Comparison of ENCODE assay signal across 8 cellular contexts in the genomic region with DNA sequence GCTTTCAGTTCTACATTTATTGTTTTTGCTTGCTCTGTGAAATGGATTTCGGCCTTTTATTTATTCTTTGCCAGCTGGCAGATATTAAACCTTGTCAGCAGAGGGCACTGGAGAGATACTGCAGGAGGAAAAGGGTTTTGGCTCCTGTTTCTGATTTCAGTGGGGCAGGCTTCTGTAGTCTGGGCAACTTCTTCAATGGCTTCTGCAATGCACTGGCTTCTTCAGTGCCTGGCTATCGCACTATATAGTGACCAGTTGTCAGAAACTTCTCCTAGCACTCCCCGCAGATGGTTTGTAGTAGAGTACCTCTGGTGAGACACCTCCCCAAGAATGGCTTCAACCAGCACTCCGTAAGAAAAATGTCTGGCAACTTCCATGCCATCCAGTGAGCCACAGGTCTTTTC. TPM values are rescaled to one million over a fixed set of nuclear protein-coding genes. Genes with fewer than 3 reads are reported as not detected.
DNase-seq lines count a peak whose midpoint lies in the region; ATAC-seq, FAIRE-seq and TF ChIP-seq lines count a peak whose summit lies in the region.

No MANE protein-coding gene starts in this region.

- in situ Hi-C loops in GM12878 (cut with MboI) = no loop called here

- H3K9me3 ChIP-seq in cardiac muscle cell (ENCODE audit: low read depth) (no peaks in the 10 kb centered on the region), SK-N-MC (ENCODE audit: low read depth, low read length) (no peaks in the 10 kb centered on the region), GM12878 (replicated peaks; ENCODE audit: control insufficient read depth, insufficient read depth, low read length) (no peaks in the 10 kb centered on the region), kidney (ENCODE audit: control insufficient read depth in 1 of 2, low read length in 2 of 2) (no peaks in the 10 kb centered on the region)

- no peaks in the 10 kb centered on the region for H3K27me3 Mint-ChIP-seq in stimulated activated naive CD8-positive, alpha-beta T cell treated with anti-CD3 and anti-CD28 coated beads, Interleukin-15, amount 100 ng/mL, for 72 hours

- 51% methylated on average over 4 of the region's 4 CpGs for WGBS in GM12878 (ENCODE audit: insufficient coverage, insufficient replicate concordance, low lambda C conversion rate, missing lambda C conversion rate)

- H3K79me2 ChIP-seq in GM12878 (ENCODE audit: control insufficient read depth, insufficient read depth, low read length) = peaks cover 19% of the 10 kb centered on the region

- SMC1A ChIA-PET in GM12878 (lab: Charles Lee; ENCODE audit: uncharacterized antibody, unreplicated experiment) = interaction anchor here (0.8 to 1.8 kb wide), 12 partner anchors 9 to 179 kb away, joined by 3 to 19 read pairs (median 4); a partner anchor contains a TSS

- CTCF ChIA-PET in GM12878 (lab: Yijun Ruan, JAX) = interaction anchor here (0.6 to 3.5 kb wide), 32 partner anchors 9 to 261 kb away, joined by 3 to 32 read pairs (median 4); no protein-coding TSS in a partner anchor

- no peak overlapping the region for H3K27ac Mint-ChIP-seq in stimulated activated naive CD8-positive, alpha-beta T cell treated with anti-CD3 and anti-CD28 coated beads, Interleukin-15, amount 100 ng/mL, for 72 hours

- BruUV-seq in GM12878 (replicated peaks; lab: Mats Ljungman, UMichigan) = no TSS peak

- H3K36me3 ChIP-seq in cardiac muscle cell (peaks cover 6% of the 10 kb centered on the region), SK-N-MC (ENCODE audit: insufficient read depth, low read length) (peaks cover 3% of the 10 kb centered on the region), GM12878 (ENCODE audit: control insufficient read depth in 2 of 2, insufficient read depth in 2 of 2, low read length in 1 of 2) (peaks cover 0 to 2% of the 10 kb centered on the region in 2 experiments; a peak in 1 of 4 replicates), kidney (ENCODE audit: control insufficient read depth in 1 of 2, insufficient read depth in 2 of 2, low read length in 2 of 2) (peaks cover 5 to 8% of the 10 kb centered on the region in 2 donors)

- H3K4me3 ChIP-seq in cardiac muscle cell (no peak overlapping the region), SK-N-MC (no peak overlapping the region), GM12878 (no peak overlapping the region), kidney (ENCODE audit: low read length in 2 of 2) (no peak overlapping the region)

- DNase-seq in cardiac muscle cell (ENCODE audit: low read depth in 1 of 2, low spot score in 1 of 2) (peak; percentile 64 to 79), Right ventricle myocardium superior (no peak), NAMALWA (ENCODE audit: low spot score) (peak; percentile 92), SK-N-MC (ENCODE audit: low read depth, low spot score) (peak; percentile 37), GM12878 (ENCODE audit: low read depth, low spot score) (no peak), kidney (no peak)
- peak; percentile 51 to 58 for DNase-seq in stimulated activated naive CD8-positive, alpha-beta T cell treated with anti-CD3 and anti-CD28 coated beads, Interleukin-15, amount 100 ng/mL, for 72 hours

- H3K4me1 ChIP-seq in cardiac muscle cell (ENCODE audit: low read depth) (peaks cover 4% of the 10 kb centered on the region), GM12878 (ENCODE audit: control insufficient read depth, insufficient read depth, low read length) (peaks cover 4% of the 10 kb centered on the region), kidney (ENCODE audit: control insufficient read depth in 1 of 2, insufficient read depth in 1 of 2, low read depth in 1 of 2, low read length in 2 of 2) (peaks cover 9 to 11% of the 10 kb centered on the region in 2 donors)

- H3K27ac ChIP-seq in cardiac muscle cell = no peak overlapping the region
- H3K27ac ChIP-seq in SK-N-MC = peak overlapping the region; percentile 29; the same call in 1 of the 2 replicates
- H3K27ac ChIP-seq in GM12878 (ENCODE audit: control insufficient read depth, insufficient read depth) = no peak overlapping the region
- no peak overlapping the region for H3K27ac ChIP-seq in kidney (ENCODE audit: low read depth in 2 of 2, low read length in 2 of 2)

- FAIRE-seq in GM12878 (lab: Jason Lieb, UNC) = peak; percentile 41
- FAIRE-seq in kidney (lab: Jason Lieb, UNC) = peak; percentile 52

- H3K9me3 Mint-ChIP-seq in stimulated activated naive CD8-positive, alpha-beta T cell treated with anti-CD3 and anti-CD28 coated beads, Interleukin-15, amount 100 ng/mL, for 72 hours = peaks cover 0 to under 1% of the 10 kb centered on the region in 2 donors

- TF ChIP-seq RAD21 in GM12878 (IDR thresholded peaks at IDR 0.05; ENCODE audit: insufficient read depth, low read depth, low read length) = peak; percentile 95

- H3K9ac ChIP-seq in SK-N-MC (ENCODE audit: insufficient read length) (no peak overlapping the region), GM12878 (ENCODE audit: control insufficient read depth, insufficient read depth, low read length) (no peak overlapping the region), kidney (ENCODE audit: low read length in 2 of 2) (no peak overlapping the region)

- RAD21 ChIA-PET in GM12878 (lab: Charles Lee; ENCODE audit: unreplicated experiment) = interaction anchor here (0.9 to 1.8 kb wide), 10 partner anchors 9 to 205 kb away, joined by 3 to 13 read pairs (median 4); a partner anchor contains a TSS

- no peaks in the 10 kb centered on the region for H4K20me1 ChIP-seq in GM12878 (ENCODE audit: control insufficient read depth, insufficient read depth)

- intact Hi-C loops in Right ventricle myocardium superior (cut with DNase I) = loop anchor here (10.0 kb wide), 1 partner anchor 178 kb away; no protein-coding TSS in a partner anchor
- intact Hi-C loops in GM12878 (cut with micrococcal nuclease; ENCODE audit: unreplicated experiment) = loop anchor here (10.0 kb wide), 1 partner anchor 168 kb away; no protein-coding TSS in a partner anchor
- intact Hi-C loops in kidney (cut with DNase I) = no loop called here

- ATAC-seq in Right ventricle myocardium superior (ENCODE audit: poor library complexity) (no peak), GM12878 (peak; percentile 10), HG03097 (IDR thresholded peaks at IDR 0.05; ENCODE audit: low FRiP score, unreplicated experiment) (no peak)
- ATAC-seq in stimulated activated naive CD8-positive, alpha-beta T cell treated with anti-CD3 and anti-CD28 coated beads, Interleukin-15, amount 100 ng/mL, for 72 hours = no peak

- no peak for TF ChIP-seq POLR2A in GM12878 (IDR thresholded peaks at IDR 0.05; ENCODE audit: low read depth, low read length)

- no peak overlapping the region for H2AFZ ChIP-seq in GM12878 (ENCODE audit: control insufficient read depth, low read depth, low read length)

- POLR2A ChIA-PET in GM12878 (lab: Charles Lee) = interaction anchor here (1.2 to 1.4 kb wide), 2 partner anchors 14 to 21 kb away, joined by 3 to 4 read pairs; no protein-coding TSS in a partner anchor

- H3K4me3 Mint-ChIP-seq in stimulated activated naive CD8-positive, alpha-beta T cell treated with anti-CD3 and anti-CD28 coated beads, Interleukin-15, amount 100 ng/mL, for 72 hours = no peak overlapping the region

- TF ChIP-seq EP300 in GM12878 (IDR thresholded peaks at IDR 0.05; ENCODE audit: borderline replicate concordance in 1 of 2, control insufficient read depth in 1 of 2, low read depth in 2 of 2, low read length in 2 of 2) = no peak

- H3K4me2 ChIP-seq in GM12878 (ENCODE audit: control insufficient read depth, insufficient read depth) = no peak overlapping the region

- H3K4me1 Mint-ChIP-seq in stimulated activated naive CD8-positive, alpha-beta T cell treated with anti-CD3 and anti-CD28 coated beads, Interleukin-15, amount 100 ng/mL, for 72 hours = peaks cover 34% of the 10 kb centered on the region

- TF ChIP-seq CTCF in cardiac muscle cell (IDR thresholded peaks at IDR 0.05; ENCODE audit: low read depth, low read length) (peak; percentile 71), GM12878 (IDR thresholded peaks at IDR 0.05 in 2 of 3, conservative IDR thresholded peaks at IDR 0.05 in 1 of 3; ENCODE audit: control insufficient read depth in 2 of 3, extremely low read depth in 1 of 3, insufficient read depth in 1 of 3, low read depth in 3 of 3, low read length in 3 of 3) (peak; percentile 70 to 88 (median 78)), kidney (IDR thresholded peaks at IDR 0.05; ENCODE audit: borderline replicate concordance, extremely low read depth, insufficient read depth) (peak; percentile 77)

- H3K27me3 ChIP-seq in cardiac muscle cell = no peaks in the 10 kb centered on the region
- no peaks in the 10 kb centered on the region for H3K27me3 ChIP-seq in GM12878 (replicated peaks in 1 of 2; ENCODE audit: control insufficient read depth in 2 of 2, insufficient read depth in 2 of 2, low read length in 1 of 2)

RNA-seq across cellular contexts. Expression of a gene that starts 3.2 kb away (rescaled TPM):
- 15.7 and 19.3 TPM in 2 replicates for total RNA-seq in cardiac muscle cell
- 29.4 and 29.9 TPM in 2 replicates for polyA plus RNA-seq in cardiac muscle cell
- 26.2 TPM for total RNA-seq in Right ventricle myocardium superior
- 106 and 126 TPM in 2 replicates for total RNA-seq in GM12878 (2013; cell fraction: nucleolus; rRNA removed)
- total RNA-seq in GM12878 (2014; rRNA removed) = 31.7 and 33.0 TPM in 2 replicates
- 32.4 and 33.8 TPM in 2 replicates for total RNA-seq in GM12878 (2014; rRNA removed; fragmentation: Illumina TruSeq; extraction: Trizol)
- 32.6 and 37.7 TPM in 2 replicates for total RNA-seq in GM12878 (2021)
- polyA plus RNA-seq in GM12878 (2011; ENCODE audit: low read depth) = 25.7 TPM
- 43.6 and 44.2 TPM in 2 replicates for polyA plus RNA-seq in GM12878 (2011; rRNA removed)
- polyA plus RNA-seq in GM12878 (2011; cell fraction: cytosol; rRNA removed) = 46.4 and 50.9 TPM in 2 replicates
- 56.3 and 62.8 TPM in 2 replicates for polyA plus RNA-seq in GM12878 (2011; cell fraction: nucleus; rRNA removed)
- 29.4 and 36.7 TPM in 2 replicates for polyA plus RNA-seq in GM12878 (2012)
- 44.4 and 46.0 TPM in 2 replicates for polyA plus RNA-seq in GM12878 (2014; fragmentation: Illumina TruSeq; extraction: Trizol)
- 10 to 100 TPM; 11.9 to 18.6 TPM for polyA plus RNA-seq in GM12878 (2014; fragmentation: Nextera tagmentation; extraction: Ambion mirVana)
- 33.0 and 34.6 TPM in 2 replicates for polyA plus RNA-seq in GM12878 (2014; rRNA removed)
- 10 to 100 TPM; 42.6 to 45.1 TPM for polyA plus RNA-seq in GM12878 (2016; fragmentation: Nextera tagmentation; extraction: Ambion mirVana)
- polyA minus RNA-seq in GM12878 (2011; rRNA and poly(A)+ RNA removed) = 106 and 140 TPM in 2 replicates
- 19.8 and 30.7 TPM in 2 replicates for polyA minus RNA-seq in GM12878 (2011; cell fraction: cytosol; rRNA and poly(A)+ RNA removed)
- 34.7 and 50.5 TPM in 2 replicates for polyA minus RNA-seq in GM12878 (2011; cell fraction: nucleus; rRNA and poly(A)+ RNA removed)
- 46.3 TPM for total RNA-seq in kidney
- 12.2 TPM for polyA plus RNA-seq in kidney (ENCODE audit: insufficient read depth, low read depth, low replicate concordance)

RNA-seq across cellular contexts. Expression of a gene that starts 22.2 kb away (rescaled TPM):
- 75.2 and 75.5 TPM in 2 replicates for total RNA-seq in cardiac muscle cell
- polyA plus RNA-seq in cardiac muscle cell = 99.5 and 122 TPM in 2 replicates
- 45.8 TPM for total RNA-seq in Right ventricle myocardium superior
- total RNA-seq in GM12878 (2013; cell fraction: nucleolus; rRNA removed) = 27.2 and 29.5 TPM in 2 replicates
- total RNA-seq in GM12878 (2014; rRNA removed) = 40.3 and 55.7 TPM in 2 replicates
- total RNA-seq in GM12878 (2014; rRNA removed; fragmentation: Illumina TruSeq; extraction: Trizol) = 68.7 and 75.7 TPM in 2 replicates
- total RNA-seq in GM12878 (2021) = 50.6 and 56.7 TPM in 2 replicates
- 56.9 TPM for polyA plus RNA-seq in GM12878 (2011; ENCODE audit: low read depth)
- 179 and 312 TPM in 2 replicates for polyA plus RNA-seq in GM12878 (2011; rRNA removed)
- polyA plus RNA-seq in GM12878 (2011; cell fraction: cytosol; rRNA removed) = 51.2 and 60.3 TPM in 2 replicates
- polyA plus RNA-seq in GM12878 (2011; cell fraction: nucleus; rRNA removed) = 56.1 and 66.1 TPM in 2 replicates
- polyA plus RNA-seq in GM12878 (2012) = 63.1 and 86.9 TPM in 2 replicates
- polyA plus RNA-seq in GM12878 (2014; fragmentation: Illumina TruSeq; extraction: Trizol) = 79.0 and 91.5 TPM in 2 replicates
- 100 to 1,000 TPM; 121 to 152 TPM for polyA plus RNA-seq in GM12878 (2014; fragmentation: Nextera tagmentation; extraction: Ambion mirVana)
- polyA plus RNA-seq in GM12878 (2014; rRNA removed) = 41.8 and 65.1 TPM in 2 replicates
- 10 to 100 TPM; 78.3 to 83.8 TPM for polyA plus RNA-seq in GM12878 (2016; fragmentation: Nextera tagmentation; extraction: Ambion mirVana)
- 28.8 and 52.7 TPM in 2 replicates for polyA minus RNA-seq in GM12878 (2011; rRNA and poly(A)+ RNA removed)
- 18.2 and 24.5 TPM in 2 replicates for polyA minus RNA-seq in GM12878 (2011; cell fraction: cytosol; rRNA and poly(A)+ RNA removed)
- polyA minus RNA-seq in GM12878 (2011; cell fraction: nucleus; rRNA and poly(A)+ RNA removed) = 9.8 and 20.5 TPM in 2 replicates
- 65.2 TPM for total RNA-seq in kidney
- polyA plus RNA-seq in kidney (ENCODE audit: insufficient read depth, low read depth, low replicate concordance) = 100 TPM

RNA-seq across cellular contexts. Expression of a gene that starts 22.6 kb away (rescaled TPM):
- total RNA-seq in cardiac muscle cell = 248 and 301 TPM in 2 replicates
- 166 and 270 TPM in 2 replicates for polyA plus RNA-seq in cardiac muscle cell
- 131 TPM for total RNA-seq in Right ventricle myocardium superior
- total RNA-seq in GM12878 (2013; cell fraction: nucleolus; rRNA removed) = 43.3 and 52.7 TPM in 2 replicates
- total RNA-seq in GM12878 (2014; rRNA removed) = 46.3 and 50.0 TPM in 2 replicates
- 67.9 and 72.1 TPM in 2 replicates for total RNA-seq in GM12878 (2014; rRNA removed; fragmentation: Illumina TruSeq; extraction: Trizol)
- 120 and 121 TPM in 2 replicates for total RNA-seq in GM12878 (2021)
- polyA plus RNA-seq in GM12878 (2011; ENCODE audit: low read depth) = 56.0 TPM
- 43.9 and 54.3 TPM in 2 replicates for polyA plus RNA-seq in GM12878 (2011; rRNA removed)
- 28.7 and 38.7 TPM in 2 replicates for polyA plus RNA-seq in GM12878 (2011; cell fraction: cytosol; rRNA removed)
- 28.4 and 37.7 TPM in 2 replicates for polyA plus RNA-seq in GM12878 (2011; cell fraction: nucleus; rRNA removed)
- polyA plus RNA-seq in GM12878 (2012) = 51.5 and 53.4 TPM in 2 replicates
- polyA plus RNA-seq in GM12878 (2014; fragmentation: Illumina TruSeq; extraction: Trizol) = 60.8 and 65.6 TPM in 2 replicates
- polyA plus RNA-seq in GM12878 (2014; fragmentation: Nextera tagmentation; extraction: Ambion mirVana) = 10 to 100 TPM; 11.6 to 43.8 TPM
- polyA plus RNA-seq in GM12878 (2014; rRNA removed) = 107 and 115 TPM in 2 replicates
- 100 to 1,000 TPM; 120 to 135 TPM for polyA plus RNA-seq in GM12878 (2016; fragmentation: Nextera tagmentation; extraction: Ambion mirVana)
- polyA minus RNA-seq in GM12878 (2011; rRNA and poly(A)+ RNA removed) = 24.5 and 25.2 TPM in 2 replicates
- 11.5 and 14.2 TPM in 2 replicates for polyA minus RNA-seq in GM12878 (2011; cell fraction: cytosol; rRNA and poly(A)+ RNA removed)
- 27.7 and 54.5 TPM in 2 replicates for polyA minus RNA-seq in GM12878 (2011; cell fraction: nucleus; rRNA and poly(A)+ RNA removed)
- total RNA-seq in kidney = 134 TPM
- polyA plus RNA-seq in kidney (ENCODE audit: insufficient read depth, low read depth, low replicate concordance) = 268 TPM

RNA-seq across cellular contexts. Expression of a gene that starts 47.1 kb away (rescaled TPM):
- total RNA-seq in cardiac muscle cell (7.8 TPM in 1 of 2 replicates, not detected in the other), Right ventricle myocardium superior (not detected), GM12878 (2014; rRNA removed) (not detected in 2 replicates), GM12878 (2014; rRNA removed; fragmentation: Illumina TruSeq; extraction: Trizol) (not detected in 2 replicates), GM12878 (2021) (not detected in 2 replicates), kidney (not detected)
- polyA plus RNA-seq in cardiac muscle cell (5.7 and 6.9 TPM in 2 replicates), GM12878 (2011; rRNA removed) (not detected in 2 replicates), GM12878 (2014; fragmentation: Illumina TruSeq; extraction: Trizol) (not detected in 2 replicates), GM12878 (2014; fragmentation: Nextera tagmentation; extraction: Ambion mirVana) (not detected), GM12878 (2014; rRNA removed) (not detected in 2 replicates), GM12878 (2016; fragmentation: Nextera tagmentation; extraction: Ambion mirVana) (not detected), kidney (ENCODE audit: insufficient read depth, low read depth, low replicate concordance) (not detected)
- not detected in 2 replicates for total RNA-seq in GM12878 (2013; cell fraction: nucleolus; rRNA removed)
- polyA plus RNA-seq in GM12878 (2011; ENCODE audit: low read depth) = not detected
- polyA plus RNA-seq in GM12878 (2011; cell fraction: cytosol; rRNA removed) = not detected in 2 replicates
- polyA plus RNA-seq in GM12878 (2011; cell fraction: nucleus; rRNA removed) = not detected in 2 replicates
- polyA plus RNA-seq in GM12878 (2012) = not detected in 2 replicates
- not detected in 2 replicates for polyA minus RNA-seq in GM12878 (2011; rRNA and poly(A)+ RNA removed)
- 6.7 and 35.7 TPM in 2 replicates for polyA minus RNA-seq in GM12878 (2011; cell fraction: cytosol; rRNA and poly(A)+ RNA removed)
- polyA minus RNA-seq in GM12878 (2011; cell fraction: nucleus; rRNA and poly(A)+ RNA removed) = 1.8 TPM in 1 of 2 replicates, not detected in the other

Comparison
In these comparisons a context has a peak if more than half of its experiments do, and no peak if none do; other contexts are left out.
1. DNase-seq: peak in cardiac muscle cell (2 of 2), NAMALWA (single experiment), SK-N-MC (single experiment) and stimulated activated naive CD8-positive, alpha-beta T cell treated with anti-CD3 and anti-CD28 coated beads, Interleukin-15, amount 100 ng/mL, for 72 hours (2 of 2); none in Right ventricle myocardium superior (single experiment), GM12878 (single experiment) and kidney (single experiment).
2. Peak in every context shown above with its lines, with median percentiles within 50 percentile points of each other: CTCF ChIP-seq.